16 cellular contexts compared by ENCODE assay signal in genomic region chr16:55734665-55735064, GRCh38.
DNase-seq lines count a peak whose midpoint lies in the region; TF ChIP-seq lines count a peak whose summit lies in the region.
"Had no signal": no experiment of that assay in that cellular context is flagged by ENCODE, and none has a peak within 500 bp of the region (broad histone marks: within the 10 kb centered on the region; RNA-seq: fewer than 3 reads in every experiment).

No MANE protein-coding gene starts in this region.

- H3K27ac Mint-ChIP-seq in osteocyte (ENCODE audit: unreplicated experiment) (no peak overlapping the region), mesothelial cell of epicardium (no peak overlapping the region)
- no peak overlapping the region for H3K27ac Mint-ChIP-seq in activated naive CD4-positive, alpha-beta T cell treated with anti-CD3 and anti-CD28 coated beads, Interleukin-2, amount 10 ng/mL, durations not matched to agents 7 days and 5 days
- H3K27ac Mint-ChIP-seq: CD14-positive monocyte; CD4-positive, alpha-beta memory T cell had no signal

- H3K4me3 Mint-ChIP-seq in osteocyte (ENCODE audit: unreplicated experiment) (no peak overlapping the region), mesothelial cell of epicardium (no peak overlapping the region)
- no peak overlapping the region for H3K4me3 Mint-ChIP-seq in activated naive CD4-positive, alpha-beta T cell treated with anti-CD3 and anti-CD28 coated beads, Interleukin-2, amount 10 ng/mL, durations not matched to agents 7 days and 5 days
- H3K4me3 Mint-ChIP-seq: CD4-positive, alpha-beta memory T cell had no signal

- H3K4me1 ChIP-seq in right atrium auricular region: peaks cover 0 to 4% of the 10 kb centered on the region in 2 donors
- H3K4me1 ChIP-seq: BLaER1 had no signal

- H3K36me3 ChIP-seq in right atrium auricular region: no peaks in the 10 kb centered on the region
- H3K36me3 ChIP-seq: BLaER1 had no signal

- H3K36me3 Mint-ChIP-seq in osteocyte (ENCODE audit: unreplicated experiment): no peaks in the 10 kb centered on the region
- no peaks in the 10 kb centered on the region for H3K36me3 Mint-ChIP-seq in activated naive CD4-positive, alpha-beta T cell treated with anti-CD3 and anti-CD28 coated beads, Interleukin-2, amount 10 ng/mL, durations not matched to agents 7 days and 5 days
- H3K36me3 Mint-ChIP-seq in mesothelial cell of epicardium: no peaks in the 10 kb centered on the region
- H3K36me3 Mint-ChIP-seq: CD14-positive monocyte; CD4-positive, alpha-beta memory T cell had no signal

- no peak for TF ChIP-seq CTCF in right atrium auricular region (IDR thresholded peaks at IDR 0.05)
- no peak for TF ChIP-seq CTCF in coronary artery (IDR thresholded peaks at IDR 0.05)
- TF ChIP-seq CTCF in osteocyte (IDR thresholded peaks at IDR 0.05): no peak
- TF ChIP-seq CTCF in mesothelial cell of epicardium (IDR thresholded peaks at IDR 0.05; ENCODE audit: unreplicated experiment): no peak

- H3K27me3 Mint-ChIP-seq in osteocyte (ENCODE audit: unreplicated experiment): no peaks in the 10 kb centered on the region
- H3K27me3 Mint-ChIP-seq in activated naive CD4-positive, alpha-beta T cell treated with anti-CD3 and anti-CD28 coated beads, Interleukin-2, amount 10 ng/mL, durations not matched to agents 7 days and 5 days: peaks cover 3% of the 10 kb centered on the region
- peaks cover 70% of the 10 kb centered on the region for H3K27me3 Mint-ChIP-seq in mesothelial cell of epicardium (ENCODE audit: low read depth)

- H3K27ac ChIP-seq in right atrium auricular region (no peak overlapping the region), coronary artery (no peak overlapping the region)
- H3K27ac ChIP-seq: BLaER1 had no signal

- H3K4me3 ChIP-seq in right atrium auricular region: no peak overlapping the region
- H3K4me3 ChIP-seq in coronary artery: no peak overlapping the region
- H3K4me3 ChIP-seq: BLaER1 had no signal

- DNase-seq in right atrium auricular region (ENCODE audit: low spot score) (peak; percentile 34), cardiac septum (ENCODE audit: low spot score) (no peak), coronary artery (ENCODE audit: low spot score) (peak; percentile 14), osteocyte (ENCODE audit: extremely low spot score, unreplicated experiment) (peak; percentile 51), OCI-M1 (lab: John Stamatoyannopoulos, UW) (no peak), mesothelial cell of epicardium (ENCODE audit: low spot score in 2 of 2, unreplicated experiment in 2 of 2) (no peak)
- no peak for DNase-seq in activated naive CD4-positive, alpha-beta T cell treated with anti-CD3 and anti-CD28 coated beads, Interleukin-2, amount 10 ng/mL, durations not matched to agents 7 days and 5 days
- DNase-seq: 8988T; CD4-positive, alpha-beta memory T cell; DMS153; DMS79; GDM1; GOT3; H7 had no signal

- CTCF ChIA-PET in activated naive CD4-positive, alpha-beta T cell treated with anti-CD3 and anti-CD28 coated beads, Interleukin-2, amount 10 ng/mL, durations not matched to agents 7 days and 5 days (lab: Charles Lee): no interaction called here

- H3K4me1 Mint-ChIP-seq in osteocyte (ENCODE audit: unreplicated experiment) (no peaks in the 10 kb centered on the region), mesothelial cell of epicardium (no peaks in the 10 kb centered on the region)
- no peaks in the 10 kb centered on the region for H3K4me1 Mint-ChIP-seq in activated naive CD4-positive, alpha-beta T cell treated with anti-CD3 and anti-CD28 coated beads, Interleukin-2, amount 10 ng/mL, durations not matched to agents 7 days and 5 days
- H3K4me1 Mint-ChIP-seq: CD4-positive, alpha-beta memory T cell had no signal

- intact Hi-C loops in cardiac septum (cut with DNase I): no loop called here

- H3K9me3 Mint-ChIP-seq in osteocyte (ENCODE audit: unreplicated experiment) (no peaks in the 10 kb centered on the region), mesothelial cell of epicardium (no peaks in the 10 kb centered on the region)
- no peaks in the 10 kb centered on the region for H3K9me3 Mint-ChIP-seq in activated naive CD4-positive, alpha-beta T cell treated with anti-CD3 and anti-CD28 coated beads, Interleukin-2, amount 10 ng/mL, durations not matched to agents 7 days and 5 days
- H3K9me3 Mint-ChIP-seq: CD4-positive, alpha-beta memory T cell had no signal

- H3K27me3 ChIP-seq in right atrium auricular region: peaks cover 0 to under 1% of the 10 kb centered on the region in 2 donors
- H3K27me3 ChIP-seq: BLaER1 had no signal

- no peaks in the 10 kb centered on the region for H3K9me3 ChIP-seq in right atrium auricular region
- H3K9me3 ChIP-seq: BLaER1 had no signal

Comparison
In these comparisons a context has a peak if more than half of its experiments do, and no peak if none do; other contexts are left out.
1. DNase-seq: peak in right atrium auricular region (single experiment), coronary artery (single experiment) and osteocyte (single experiment); none in cardiac septum (single experiment), OCI-M1 (single experiment), activated naive CD4-positive, alpha-beta T cell treated with anti-CD3 and anti-CD28 coated beads, Interleukin-2, amount 10 ng/mL, durations not matched to agents 7 days and 5 days (single experiment) and mesothelial cell of epicardium (0 of 2).